ENCODE assay signal across 10 cellular contexts in the genomic region with DNA sequence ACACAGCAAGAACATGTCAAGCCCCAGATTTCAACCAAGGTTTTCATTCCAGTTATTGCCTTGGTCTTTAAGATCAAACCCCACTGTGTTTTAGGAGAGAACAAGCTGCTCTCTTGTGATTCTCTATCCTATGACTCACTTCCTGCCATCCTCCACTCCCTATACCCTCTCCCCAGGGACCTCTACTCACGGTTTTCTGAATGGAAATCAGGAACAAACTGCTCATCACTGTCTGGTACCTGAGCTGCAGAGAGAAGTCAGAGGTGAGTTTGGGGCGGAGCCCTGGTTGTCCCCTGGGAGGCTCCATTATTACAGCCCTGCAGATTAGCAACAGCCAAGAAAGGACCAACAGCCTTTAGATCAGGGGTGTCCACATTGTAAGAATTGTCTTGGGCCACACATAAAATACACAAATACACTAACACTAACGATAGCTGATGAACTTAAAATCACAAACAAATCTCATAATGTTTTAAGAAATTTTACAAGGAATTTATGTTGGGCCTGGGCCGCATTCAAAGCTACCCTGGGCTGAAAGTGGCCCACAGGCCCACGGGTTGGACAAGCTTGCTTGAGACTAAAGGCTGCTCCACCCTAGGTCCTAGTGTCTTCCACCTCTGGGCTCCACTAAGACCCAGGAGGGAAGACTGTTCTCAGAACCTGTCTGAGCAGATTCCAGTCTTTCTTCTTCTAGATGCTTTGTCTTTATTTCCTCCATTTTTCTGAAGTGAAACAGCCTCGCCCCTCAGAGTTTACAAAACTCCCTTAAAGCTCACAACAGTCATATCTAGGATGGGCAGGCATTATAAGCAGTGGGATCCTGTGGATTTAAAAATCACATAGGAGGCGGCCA. TPM values are rescaled to one million over a fixed set of nuclear protein-coding genes. Genes with fewer than 3 reads are reported as not detected.
DNase-seq lines count a peak whose midpoint lies in the region; ATAC-seq and TF ChIP-seq lines count a peak whose summit lies in the region.
"Had no signal": no experiment of that assay in that cellular context is flagged by ENCODE, and none has a peak within 500 bp of the region (broad histone marks: within the 10 kb centered on the region; RNA-seq: fewer than 3 reads in every experiment).

No MANE protein-coding gene starts in this region.

- peaks cover 12% of the 10 kb centered on the region for H3K4me1 ChIP-seq in PC-3 (ENCODE audit: insufficient read depth, low read length)
- H3K4me1 ChIP-seq in esophagus squamous epithelium, result peaks cover 6 to 30% (median 7%) of the 10 kb centered on the region in 3 donors

- H3K4me3 ChIP-seq in PC-3 (ENCODE audit: low read length) (no peak overlapping the region), esophagus squamous epithelium (no peak overlapping the region)

- intact Hi-C loops in PC-3 (cut with micrococcal nuclease) (no loop called here), esophagus squamous epithelium (cut with DNase I) (no loop called here), Calu3 (cut with micrococcal nuclease; ENCODE audit: unreplicated experiment) (no loop called here)

- H3K27me3 ChIP-seq in PC-3 (ENCODE audit: low read length) (no peaks in the 10 kb centered on the region), esophagus squamous epithelium (no peaks in the 10 kb centered on the region)

- peak; percentile 65 for ATAC-seq in PC-3
- peak; percentile 88 to 93 for ATAC-seq in stimulated activated naive B cell treated with anti-CD40 and anti-IgM and Interleukin-4, amounts not matched to agents 10 μg/mL and 1 μg/mL and 100 μg/mL, for 72 hours (replicated peaks)

- POLR2A ChIA-PET in PC-3 (lab: Charles Lee; ENCODE audit: unreplicated experiment), result no interaction called here

- H3K27me3 Mint-ChIP-seq in stimulated activated naive B cell treated with anti-CD40 and anti-IgM and Interleukin-4, amounts not matched to agents 10 μg/mL and 1 μg/mL and 100 μg/mL, for 72 hours, result peaks cover 0 to 7% of the 10 kb centered on the region in 2 donors
- H3K27me3 Mint-ChIP-seq in Calu3 (ENCODE audit: unreplicated experiment), result no peaks in the 10 kb centered on the region

- no peak overlapping the region for H3K4me3 Mint-ChIP-seq in stimulated activated naive B cell treated with anti-CD40 and anti-IgM and Interleukin-4, amounts not matched to agents 10 μg/mL and 1 μg/mL and 100 μg/mL, for 72 hours
- no peak overlapping the region for H3K4me3 Mint-ChIP-seq in Calu3 (ENCODE audit: low read depth, unreplicated experiment)

- H3K36me3 ChIP-seq in PC-3 (ENCODE audit: low read depth, low read length) (peaks cover 13% of the 10 kb centered on the region; the same call in 1 of the 2 replicates), esophagus squamous epithelium (no peaks in the 10 kb centered on the region)

- peaks cover 23% of the 10 kb centered on the region for H3K79me2 ChIP-seq in PC-3 (ENCODE audit: low read length)

- H3K27ac ChIP-seq in PC-3 (ENCODE audit: low read length) (no peak overlapping the region), esophagus squamous epithelium (peak overlapping the region; percentile 35 to 72 (median 56))

- H3K4me2 ChIP-seq in PC-3 (ENCODE audit: low read length), result peak overlapping the region; percentile 29

- TF ChIP-seq CTCF in PC-3 (conservative IDR thresholded peaks at IDR 0.05; ENCODE audit: low read depth, low read length) (no peak), esophagus squamous epithelium (IDR thresholded peaks at IDR 0.05) (no peak), Calu3 (IDR thresholded peaks at IDR 0.05; ENCODE audit: unreplicated experiment) (no peak)

- no TSS peak for BruUV-seq in PC-3 (replicated peaks; lab: Mats Ljungman, UMichigan)
- BruUV-seq in Calu3 (replicated peaks; lab: Mats Ljungman, UMichigan), result no TSS peak

- WGBS in esophagus squamous epithelium, 2 donors, result 51 to 62% methylated on average over 6 to 7 of the region's 7 CpGs

- no peak overlapping the region for H3K27ac Mint-ChIP-seq in stimulated activated naive B cell treated with anti-CD40 and anti-IgM and Interleukin-4, amounts not matched to agents 10 μg/mL and 1 μg/mL and 100 μg/mL, for 72 hours
- H3K27ac Mint-ChIP-seq in Calu3 (ENCODE audit: unreplicated experiment), result no peak overlapping the region

- H3K4me1 Mint-ChIP-seq in stimulated activated naive B cell treated with anti-CD40 and anti-IgM and Interleukin-4, amounts not matched to agents 10 μg/mL and 1 μg/mL and 100 μg/mL, for 72 hours, result peaks cover 8 to 14% of the 10 kb centered on the region in 2 donors
- H3K4me1 Mint-ChIP-seq in Calu3 (ENCODE audit: low read depth, unreplicated experiment), result peaks cover 13% of the 10 kb centered on the region

- no peaks in the 10 kb centered on the region for H4K20me1 ChIP-seq in PC-3 (ENCODE audit: low read length)

- no peak overlapping the region for H2AFZ ChIP-seq in PC-3 (ENCODE audit: low read length)

- no peak for TF ChIP-seq POLR2A in esophagus squamous epithelium (IDR thresholded peaks at IDR 0.05)

- no peaks in the 10 kb centered on the region for H3K9me3 Mint-ChIP-seq in stimulated activated naive B cell treated with anti-CD40 and anti-IgM and Interleukin-4, amounts not matched to agents 10 μg/mL and 1 μg/mL and 100 μg/mL, for 72 hours
- no peaks in the 10 kb centered on the region for H3K9me3 Mint-ChIP-seq in Calu3 (ENCODE audit: low read depth, unreplicated experiment)

- no peaks in the 10 kb centered on the region for H3K9me2 ChIP-seq in PC-3 (replicated peaks; ENCODE audit: low read length)

- H3K9me3 ChIP-seq in PC-3 (ENCODE audit: low read length) (no peaks in the 10 kb centered on the region), esophagus squamous epithelium (no peaks in the 10 kb centered on the region)

- no peak overlapping the region for H3K9ac ChIP-seq in PC-3 (ENCODE audit: low read length)

- CTCF ChIA-PET in PC-3 (lab: Charles Lee) (no interaction called here), Calu3 (lab: Charles Lee) (interaction anchor here (1.0 to 1.2 kb wide), 2 partner anchors 10 to 52 kb away, joined by 3 read pairs; a partner anchor contains a TSS)

- H3K36me3 Mint-ChIP-seq in stimulated activated naive B cell treated with anti-CD40 and anti-IgM and Interleukin-4, amounts not matched to agents 10 μg/mL and 1 μg/mL and 100 μg/mL, for 72 hours, result peaks cover 0 to 2% of the 10 kb centered on the region in 2 donors
- H3K36me3 Mint-ChIP-seq in Calu3 (ENCODE audit: insufficient read depth, unreplicated experiment), result peaks cover 33% of the 10 kb centered on the region

- DNase-seq in NCI-H82 (lab: John Stamatoyannopoulos, UW) (peak; percentile 37), NCI-H82 treated with DMSO at 0.1 percent for 48 hours (lab: John Stamatoyannopoulos, UW; ENCODE audit: unreplicated experiment) (no peak), PC-3 (peak; percentile 43), esophagus squamous epithelium (lab: John Stamatoyannopoulos, UW) (no peak), Calu3 (no peak), 8988T (no peak), RKO (ENCODE audit: low spot score) (no peak)
- DNase-seq in stimulated activated naive B cell treated with anti-CD40 and anti-IgM and Interleukin-4, amounts not matched to agents 10 μg/mL and 1 μg/mL and 100 μg/mL, for 72 hours, result peak; percentile 18
- DNase-seq: H7, nucleus accumbens had no signal

- H3F3A ChIP-seq in PC-3 (ENCODE audit: low read length, unreplicated experiment), result no peaks in the 10 kb centered on the region

RNA-seq across cellular contexts. Expression of a gene that starts 9.7 kb away (rescaled TPM):
- 143 and 147 TPM in 2 replicates for total RNA-seq in PC-3 (2014; rRNA removed)
- 10 to 100 TPM in 1 of 4 donors, 1 to 10 TPM in 3; 3.7 to 11.1 (median 6.9) TPM for total RNA-seq in esophagus squamous epithelium
- 80.3 and 85.6 TPM in 2 replicates for total RNA-seq in Calu3 (2022)

RNA-seq across cellular contexts. Expression of a gene that starts 52.7 kb away (rescaled TPM):
- 34.5 and 41.9 TPM in 2 replicates for total RNA-seq in PC-3 (2014; rRNA removed)
- 10 to 100 TPM; 28.1 to 32.3 (median 31.0) TPM for total RNA-seq in esophagus squamous epithelium
- 83.6 and 94.8 TPM in 2 replicates for total RNA-seq in Calu3 (2022)

Comparison
In these comparisons a context has a peak if more than half of its experiments do, and no peak if none do; other contexts are left out.
1. DNase-seq: peak in NCI-H82 (single experiment), PC-3 (single experiment) and stimulated activated naive B cell treated with anti-CD40 and anti-IgM and Interleukin-4, amounts not matched to agents 10 μg/mL and 1 μg/mL and 100 μg/mL, for 72 hours (single experiment); none in NCI-H82 treated with DMSO at 0.1 percent for 48 hours (single experiment), esophagus squamous epithelium (single experiment), Calu3 (single experiment), 8988T (single experiment) and RKO (single experiment).